Comparison of ENCODE assay signal across 16 cellular contexts in the genomic region with DNA sequence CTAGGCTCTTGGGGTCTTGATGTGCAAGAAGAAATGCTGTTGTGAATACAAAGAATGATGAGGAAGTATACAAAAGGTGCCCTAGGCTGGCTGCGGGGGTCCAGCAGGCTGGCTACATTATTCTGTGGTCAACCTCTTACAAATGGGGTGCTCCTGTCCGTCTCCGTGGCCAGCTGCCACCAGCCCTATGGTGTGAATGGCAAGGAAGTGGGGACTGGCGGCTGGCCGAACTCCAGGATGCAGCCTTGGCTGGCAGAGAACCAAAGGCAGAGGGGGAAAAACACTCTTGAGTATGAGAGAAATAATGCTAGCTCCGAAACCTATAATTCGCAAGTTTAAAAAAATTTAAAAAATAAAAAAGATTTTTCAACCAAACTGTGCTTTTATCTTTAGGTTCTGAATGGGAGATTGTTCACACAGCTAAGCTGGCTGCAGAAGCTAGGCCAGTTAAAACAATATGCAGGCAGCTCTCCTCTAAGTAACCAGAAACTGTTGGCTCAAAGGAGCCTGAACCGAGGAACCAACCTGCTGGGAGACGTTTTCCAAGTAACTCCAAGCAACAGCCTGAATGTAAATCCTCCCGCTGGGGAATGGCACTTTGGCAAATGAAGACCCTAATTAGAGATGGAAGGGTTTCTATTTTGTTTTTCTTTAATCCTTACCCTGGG. TPM values are rescaled to one million over a fixed set of nuclear protein-coding genes. Genes with fewer than 3 reads are reported as not detected.
A peak's percentile ranks its signal among the peaks of the same experiment; 100 is the strongest.
DNase-seq lines count a peak whose midpoint lies in the region; ATAC-seq and TF ChIP-seq lines count a peak whose summit lies in the region.
"Had no signal": no experiment of that assay in that cellular context is flagged by ENCODE, and none has a peak within 500 bp of the region (broad histone marks: within the 10 kb centered on the region; RNA-seq: fewer than 3 reads in every experiment).

No MANE protein-coding gene starts in this region.

- H3K9me3 Mint-ChIP-seq in type B pancreatic cell: no peaks in the 10 kb centered on the region

- H3K27me3 ChIP-seq in heart right ventricle (no peaks in the 10 kb centered on the region), dorsolateral prefrontal cortex (no peaks in the 10 kb centered on the region)
- H3K27me3 ChIP-seq: adrenal gland, testis had no signal

- peak overlapping the region; percentile 17 for H3K4me3 Mint-ChIP-seq in type B pancreatic cell

- ATAC-seq in heart right ventricle: no peak
- no peak for ATAC-seq in Right ventricle myocardium superior (ENCODE audit: poor library complexity)
- no peak for ATAC-seq in HG02642 (IDR thresholded peaks at IDR 0.05; ENCODE audit: poor library complexity, unreplicated experiment)

- 53 to 56% methylated on average over 10 of the region's 10 CpGs for WGBS in heart right ventricle, 2 donors

- intact Hi-C loops in heart right ventricle (cut with DNase I): no loop called here
- intact Hi-C loops in Right ventricle myocardium superior (cut with DNase I): no loop called here
- intact Hi-C loops in dorsolateral prefrontal cortex (cut with DNase I): no loop called here

- no peak overlapping the region for H3K27ac ChIP-seq in heart right ventricle
- H3K27ac ChIP-seq in dorsolateral prefrontal cortex: peak overlapping the region in 43 of 59 donors; percentile 0 to 84 (median 52)
- H3K27ac ChIP-seq: SK-N-MC, testis had no signal

- H3K36me3 ChIP-seq in heart right ventricle: no peaks in the 10 kb centered on the region
- H3K36me3 ChIP-seq: adrenal gland had no signal

- DNase-seq in heart right ventricle (peak; percentile 12 to 24), Right ventricle myocardium superior (no peak), dorsolateral prefrontal cortex (peak in 3 of 10 donors; percentile 42 to 66 (median 61)), mucosa of gallbladder (ENCODE audit: low spot score) (peak; percentile 25), type B pancreatic cell (ENCODE audit: extremely low spot score, unreplicated experiment) (no peak), NCI-H1436 treated with DMSO at 0.1 percent for 48 hours (lab: John Stamatoyannopoulos, UW) (no peak), SIG-M5 (lab: John Stamatoyannopoulos, UW) (no peak)
- DNase-seq: activated CD4-positive, alpha-beta T cell treated with anti-CD3 and anti-CD28 coated beads, Interleukin-2, amount 50 U/mL, for 4 hours; MV-4-11; NCI-H345; testis had no signal

- H3K36me3 Mint-ChIP-seq in type B pancreatic cell: peaks cover 17% of the 10 kb centered on the region

- TF ChIP-seq CTCF in heart right ventricle (IDR thresholded peaks at IDR 0.05): no peak
- TF ChIP-seq CTCF in dorsolateral prefrontal cortex (IDR thresholded peaks at IDR 0.05 in 54 of 56, conservative IDR thresholded peaks at IDR 0.05 in 2 of 56; ENCODE audit: low read depth in 1 of 56, partially characterized antibody in 56 of 56): no peak
- TF ChIP-seq CTCF in type B pancreatic cell (conservative IDR thresholded peaks at IDR 0.05): no peak

- peaks cover 3 to 44% (median 19%) of the 10 kb centered on the region in 9 donors for H3K4me1 ChIP-seq in heart right ventricle

- H3K4me1 Mint-ChIP-seq in type B pancreatic cell (ENCODE audit: unreplicated experiment): peaks cover 60% of the 10 kb centered on the region

- no peak overlapping the region for H3K4me3 ChIP-seq in heart right ventricle
- no peak overlapping the region for H3K4me3 ChIP-seq in dorsolateral prefrontal cortex
- H3K4me3 ChIP-seq: adrenal gland, SK-N-MC, testis had no signal

- no peak overlapping the region for H3K27ac Mint-ChIP-seq in type B pancreatic cell

- no peaks in the 10 kb centered on the region for H3K27me3 Mint-ChIP-seq in type B pancreatic cell

- H3K9me3 ChIP-seq in heart right ventricle: no peaks in the 10 kb centered on the region
- H3K9me3 ChIP-seq: adrenal gland, testis had no signal

RNA-seq across cellular contexts. Expression of a gene that starts 50.3 kb away (rescaled TPM):
- total RNA-seq in heart right ventricle (under 1 TPM in 1 of 10 donors, not detected in 9; 0.24 TPM), Right ventricle myocardium superior (not detected), dorsolateral prefrontal cortex (1 to 10 TPM in 11 of 120 experiments, under 1 TPM in 38, not detected in 71; 0.32 to 2.0 (median 0.72) TPM), mucosa of gallbladder (not detected), type B pancreatic cell (ENCODE audit: low replicate concordance) (0.63 TPM in 1 of 2 replicates, not detected in the other)
- polyA plus RNA-seq in heart right ventricle: not detected
- total RNA-seq: A172, pulmonary artery endothelial cell had no signal

Comparison
In these comparisons a context has a peak if more than half of its experiments do, and no peak if none do; other contexts are left out.
1. DNase-seq: peak in heart right ventricle (2 of 2) and mucosa of gallbladder (single experiment); none in Right ventricle myocardium superior (single experiment), type B pancreatic cell (single experiment), NCI-H1436 treated with DMSO at 0.1 percent for 48 hours (single experiment) and SIG-M5 (single experiment).
2. H3K27ac ChIP-seq: peak in dorsolateral prefrontal cortex (43 of 59); none in heart right ventricle (0 of 10).